ENCODE assay signal across 16 cellular contexts in the genomic region with DNA sequence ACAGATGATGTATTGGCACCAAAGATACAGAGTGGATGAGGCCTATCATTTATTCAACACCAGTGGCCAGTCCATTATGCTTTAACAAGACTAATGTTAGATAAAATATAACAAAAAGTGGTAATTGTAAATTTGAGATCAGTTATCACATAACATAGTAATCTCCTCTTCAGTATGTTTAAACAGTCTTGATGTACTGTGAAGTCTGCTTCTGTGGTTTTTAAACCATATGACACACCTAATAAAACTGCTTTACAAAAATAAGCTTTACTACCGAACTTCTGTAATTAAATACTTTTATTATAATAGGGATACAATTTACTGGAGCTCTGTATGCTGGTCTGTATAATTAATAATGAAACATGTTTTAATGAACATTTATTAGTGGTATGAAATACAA.
A peak's percentile ranks its signal among the peaks of the same experiment; 100 is the strongest.
DNase-seq lines count a peak whose midpoint lies in the region; ATAC-seq, FAIRE-seq and TF ChIP-seq lines count a peak whose summit lies in the region.
"Had no signal": no experiment of that assay in that cellular context is flagged by ENCODE, and none has a peak within 500 bp of the region (broad histone marks: within the 10 kb centered on the region; RNA-seq: fewer than 3 reads in every experiment).

No MANE protein-coding gene starts in this region.

- WGBS in small intestine, 3 donors: 80 to 85% (median 85%) methylated on average over 1 of the region's 1 CpG

- no peak overlapping the region for H3K4me3 ChIP-seq in choroid plexus epithelial cell (ENCODE audit: low read depth, low read length)
- no peak overlapping the region for H3K4me3 ChIP-seq in small intestine (ENCODE audit: low read depth in 1 of 2, low read length in 2 of 2)
- H3K4me3 ChIP-seq: A549 had no signal

- DNase-seq in M059J (ENCODE audit: low read depth): peak; percentile 49
- peak; percentile 23 for DNase-seq in choroid plexus epithelial cell (ENCODE audit: low read depth)
- DNase-seq in non-pigmented ciliary epithelial cell (ENCODE audit: low read depth): peak; percentile 15
- no peak for DNase-seq in small intestine
- no peak for DNase-seq in stimulated activated effector memory CD8-positive, alpha-beta T cell treated with anti-CD3 and anti-CD28 coated beads, Interleukin-12 subunit alpha, Interleukin-12 subunit beta, amount 100 ng/mL, for 72 hours (ENCODE audit: low spot score in 2 of 2)
- DNase-seq: BE2C; CD4-positive, alpha-beta memory T cell; DMS79; EL; HCEC 1CT had no signal

- peaks cover 9% of the 10 kb centered on the region for H3K9me3 Mint-ChIP-seq in stimulated activated effector memory CD8-positive, alpha-beta T cell treated with anti-CD3 and anti-CD28 coated beads, Interleukin-12 subunit alpha, Interleukin-12 subunit beta, amount 100 ng/mL, for 72 hours

- H3K36me3 Mint-ChIP-seq in stimulated activated effector memory CD8-positive, alpha-beta T cell treated with anti-CD3 and anti-CD28 coated beads, Interleukin-12 subunit alpha, Interleukin-12 subunit beta, amount 100 ng/mL, for 72 hours: no peaks in the 10 kb centered on the region
- H3K36me3 Mint-ChIP-seq: CD4-positive, alpha-beta memory T cell had no signal

- no peaks in the 10 kb centered on the region for H3K36me3 ChIP-seq in small intestine (ENCODE audit: control insufficient read depth in 2 of 2, insufficient read depth in 2 of 2, low read length in 2 of 2)
- H3K36me3 ChIP-seq: BE2C had no signal

- no peak overlapping the region for H3K27ac Mint-ChIP-seq in stimulated activated effector memory CD8-positive, alpha-beta T cell treated with anti-CD3 and anti-CD28 coated beads, Interleukin-12 subunit alpha, Interleukin-12 subunit beta, amount 100 ng/mL, for 72 hours
- H3K27ac Mint-ChIP-seq: CD4-positive, alpha-beta memory T cell had no signal

- no peak for ATAC-seq in GM21825 (IDR thresholded peaks at IDR 0.05; ENCODE audit: unreplicated experiment)
- no peak for ATAC-seq in stimulated activated effector memory CD8-positive, alpha-beta T cell treated with anti-CD3 and anti-CD28 coated beads, Interleukin-12 subunit alpha, Interleukin-12 subunit beta, amount 100 ng/mL, for 72 hours
- ATAC-seq: A549 had no signal

- H3K9me3 ChIP-seq in small intestine (ENCODE audit: control insufficient read depth, low read depth): no peaks in the 10 kb centered on the region
- H3K9me3 ChIP-seq: A549, BE2C had no signal

- H3K27me3 ChIP-seq in small intestine (ENCODE audit: control insufficient read depth in 2 of 2, insufficient read depth in 2 of 2, low read length in 2 of 2): no peaks in the 10 kb centered on the region
- H3K27me3 ChIP-seq: BE2C had no signal

- no peaks in the 10 kb centered on the region for H3K4me1 ChIP-seq in small intestine (ENCODE audit: control insufficient read depth in 2 of 2, insufficient read depth in 1 of 2, low read depth in 1 of 2, low read length in 1 of 2)
- H3K4me1 ChIP-seq: A549, BE2C had no signal

- no peaks in the 10 kb centered on the region for H3K4me1 Mint-ChIP-seq in stimulated activated effector memory CD8-positive, alpha-beta T cell treated with anti-CD3 and anti-CD28 coated beads, Interleukin-12 subunit alpha, Interleukin-12 subunit beta, amount 100 ng/mL, for 72 hours
- H3K4me1 Mint-ChIP-seq: CD4-positive, alpha-beta memory T cell had no signal

- no peak overlapping the region for H3K27ac ChIP-seq in small intestine (ENCODE audit: low read depth in 1 of 2, low read length in 1 of 2)
- H3K27ac ChIP-seq: A549, C4-2B, HL-60 had no signal

- FAIRE-seq in small intestine (lab: Jason Lieb, UNC): no peak
- FAIRE-seq: A549, G401.6, GM12891 had no signal

- H3K4me3 Mint-ChIP-seq in stimulated activated effector memory CD8-positive, alpha-beta T cell treated with anti-CD3 and anti-CD28 coated beads, Interleukin-12 subunit alpha, Interleukin-12 subunit beta, amount 100 ng/mL, for 72 hours: no peak overlapping the region
- H3K4me3 Mint-ChIP-seq: CD4-positive, alpha-beta memory T cell had no signal

- no peak for TF ChIP-seq CTCF in choroid plexus epithelial cell (conservative IDR thresholded peaks at IDR 0.05; ENCODE audit: low read depth, low read length)

Comparison
In these comparisons a context has a peak if more than half of its experiments do, and no peak if none do; other contexts are left out.
1. DNase-seq: peak in M059J (single experiment), choroid plexus epithelial cell (single experiment) and non-pigmented ciliary epithelial cell (single experiment); none in small intestine (single experiment) and stimulated activated effector memory CD8-positive, alpha-beta T cell treated with anti-CD3 and anti-CD28 coated beads, Interleukin-12 subunit alpha, Interleukin-12 subunit beta, amount 100 ng/mL, for 72 hours (0 of 2).